1 cellular context compared by ENCODE assay signal in genomic region chr6:15246217-15247211, GRCh38.
TF ChIP-seq lines count a peak whose summit lies in the region.

No MANE protein-coding gene starts in this region.

TF ChIP-seq in HepG2, 621 proteins besides CTCF, POLR2A, EP300 and RAD21 (continued from another document):
- TF ChIP-seq KIAA2018 (CRISPR knock-in tag; IDR thresholded peaks at IDR 0.05; ENCODE audit: borderline replicate concordance): 0 out of 2 replicates have a peak, but pooled peaks have one; percentile 32
